Comparison of ENCODE assay signal across 29 cellular contexts in the genomic region with DNA sequence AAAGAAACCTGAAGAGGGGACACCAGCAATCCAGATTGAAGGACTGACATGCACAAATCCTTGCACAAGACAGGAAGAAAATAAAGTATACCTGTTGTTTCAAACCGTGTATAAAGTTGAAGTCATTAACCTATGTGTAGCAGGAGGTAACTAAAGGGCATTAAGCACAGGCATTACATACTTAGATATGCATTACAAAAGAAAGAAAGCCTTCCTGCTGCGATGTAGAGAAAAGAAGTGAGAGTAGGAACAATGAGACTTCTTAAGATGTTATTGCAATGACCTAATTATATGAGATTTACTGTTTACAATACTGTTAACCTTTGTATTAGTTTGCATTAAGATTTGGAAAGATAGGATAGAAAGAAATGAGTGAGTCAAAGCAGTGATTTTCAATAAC.
DNase-seq lines count a peak whose midpoint lies in the region; ATAC-seq, FAIRE-seq and TF ChIP-seq lines count a peak whose summit lies in the region.
"Had no signal": no experiment of that assay in that cellular context is flagged by ENCODE, and none has a peak within 500 bp of the region (broad histone marks: within the 10 kb centered on the region; RNA-seq: fewer than 3 reads in every experiment).

No MANE protein-coding gene starts in this region.

- POLR2A ChIA-PET in HepG2 (lab: Yijun Ruan, JAX) = no interaction called here
- POLR2A ChIA-PET in activated CD4-positive, alpha-beta T cell treated with anti-CD3 and anti-CD28 coated beads for 36 hours (lab: Charles Lee) = no interaction called here

- H3K36me3 ChIP-seq in HUES6 (ENCODE audit: control insufficient read depth, insufficient read depth, low read length) (no peaks in the 10 kb centered on the region), endodermal cell (ENCODE audit: control insufficient read depth, insufficient read depth, low read length) (no peaks in the 10 kb centered on the region), iPS-20b (ENCODE audit: insufficient read depth, low read depth, low read length) (no peaks in the 10 kb centered on the region), HepG2 (replicated peaks in 1 of 2; ENCODE audit: control insufficient read depth in 1 of 2, insufficient read depth in 2 of 2, low read length in 2 of 2) (no peaks in the 10 kb centered on the region)
- H3K36me3 ChIP-seq: BLaER1 treated with 17β-estradiol and CSF1 and Interleukin-3, amounts not matched to agents 10 nM and 100 nM had no signal

- H3K27ac Mint-ChIP-seq in endodermal cell = peak overlapping the region; percentile 7
- H3K27ac Mint-ChIP-seq in activated CD4-positive, alpha-beta T cell treated with anti-CD3 and anti-CD28 coated beads for 36 hours = no peak overlapping the region
- H3K27ac Mint-ChIP-seq: CD4-positive, alpha-beta T cell; T-cell had no signal

- H3K4me1 Mint-ChIP-seq in endodermal cell = peaks cover 5% of the 10 kb centered on the region
- no peaks in the 10 kb centered on the region for H3K4me1 Mint-ChIP-seq in activated CD4-positive, alpha-beta T cell treated with anti-CD3 and anti-CD28 coated beads for 36 hours
- H3K4me1 Mint-ChIP-seq: T-cell had no signal

- TF ChIP-seq EP300 in HepG2 (IDR thresholded peaks at IDR 0.05; ENCODE audit: low read depth in 2 of 2, low read length in 2 of 2) (no peak), HepG2 (CRISPR knock-in tag; IDR thresholded peaks at IDR 0.05; ENCODE audit: borderline replicate concordance) (no peak)

- DNase-seq in endodermal cell = no peak
- DNase-seq in HepG2 (ENCODE audit: low spot score) = no peak
- no peak for DNase-seq in activated CD4-positive, alpha-beta T cell treated with anti-CD3 and anti-CD28 coated beads for 36 hours
- DNase-seq: AML-193; CD4-positive, alpha-beta T cell; COR-L47; EL; GDM1; GM23248; Karpas-422; NCI-H1092 treated with DMSO at 0.1 percent for 48 hours; NCI-H1436; NCI-H187; NCI-H2081 treated with DMSO at 0.1 percent for 48 hours; NCI-H446 treated with DMSO at 0.1 percent for 48 hours; NCI-H526; SHP77; T-cell had no signal

- no peaks in the 10 kb centered on the region for H3K9me3 Mint-ChIP-seq in endodermal cell
- H3K9me3 Mint-ChIP-seq in activated CD4-positive, alpha-beta T cell treated with anti-CD3 and anti-CD28 coated beads for 36 hours (ENCODE audit: low read depth) = peaks cover 12% of the 10 kb centered on the region

- no peak for FAIRE-seq in HepG2 (lab: Jason Lieb, UNC)
- FAIRE-seq: A549, GM12878, GM19239 had no signal

- WGBS in endodermal cell (ENCODE audit: insufficient coverage in 1 of 2, insufficient read length in 1 of 2), 2 experiments = 13 to 40% methylated on average over 2 of the region's 2 CpGs
- WGBS in HepG2 (ENCODE audit: low lambda C conversion rate) = 0% methylated on average over 2 of the region's 2 CpGs

- H3K27me3 ChIP-seq in HUES6 (ENCODE audit: control insufficient read depth, insufficient read depth, low read length) (no peaks in the 10 kb centered on the region), endodermal cell (ENCODE audit: control insufficient read depth, insufficient read depth, low read length, poor library complexity, severe bottlenecking) (peaks cover 50% of the 10 kb centered on the region), iPS-20b (ENCODE audit: insufficient read depth, low read length) (no peaks in the 10 kb centered on the region), HepG2 (ENCODE audit: control insufficient read depth in 1 of 2, insufficient read depth in 2 of 2, low read length in 2 of 2) (no peaks in the 10 kb centered on the region)
- H3K27me3 ChIP-seq: BLaER1 treated with 17β-estradiol and CSF1 and Interleukin-3, amounts not matched to agents 10 nM and 100 nM had no signal

- H2AFZ ChIP-seq in HepG2 (ENCODE audit: low read length) = no peak overlapping the region
- H2AFZ ChIP-seq: GM23248 had no signal

- H3K27me3 Mint-ChIP-seq in endodermal cell (ENCODE audit: insufficient read depth) = peaks cover 27% of the 10 kb centered on the region
- H3K27me3 Mint-ChIP-seq in activated CD4-positive, alpha-beta T cell treated with anti-CD3 and anti-CD28 coated beads for 36 hours = no peaks in the 10 kb centered on the region
- H3K27me3 Mint-ChIP-seq: CD4-positive, alpha-beta T cell; T-cell had no signal

- no TSS peak for BruUV-seq in HepG2 (replicated peaks; lab: Mats Ljungman, UMichigan)

- no peak overlapping the region for H3K4me3 Mint-ChIP-seq in endodermal cell
- no peak overlapping the region for H3K4me3 Mint-ChIP-seq in activated CD4-positive, alpha-beta T cell treated with anti-CD3 and anti-CD28 coated beads for 36 hours
- H3K4me3 Mint-ChIP-seq: CD4-positive, alpha-beta T cell; T-cell had no signal

- intact Hi-C loops in HepG2 (cut with micrococcal nuclease; ENCODE audit: unreplicated experiment) = no loop called here
- intact Hi-C loops in activated CD4-positive, alpha-beta T cell treated with anti-CD3 and anti-CD28 coated beads for 36 hours (cut with DNase I, micrococcal nuclease) = loop anchor here in 1 of 2 experiments (10.0 kb wide), 1 partner anchor 63 kb away; no protein-coding TSS in a partner anchor

- no peak for TF ChIP-seq RAD21 in HepG2 (CRISPR knock-in tag; IDR thresholded peaks at IDR 0.05)

- CTCF ChIA-PET in HepG2 (lab: Yijun Ruan, JAX; ENCODE audit: low intra/inter-chr PET ratio, low total read pairs) = no interaction called here
- CTCF ChIA-PET in activated CD4-positive, alpha-beta T cell treated with anti-CD3 and anti-CD28 coated beads for 36 hours (lab: Charles Lee) = no interaction called here

- H3K27ac ChIP-seq in HUES6 (ENCODE audit: low read depth, low read length) (peak overlapping the region; percentile 58), endodermal cell (ENCODE audit: low read depth, low read length) (no peak overlapping the region), iPS-20b (ENCODE audit: low read length) (no peak overlapping the region), HepG2 (ENCODE audit: extremely low read length, insufficient read depth, low read length) (no peak overlapping the region)
- H3K27ac ChIP-seq: A549; BLaER1 treated with 17β-estradiol and CSF1 and Interleukin-3, amounts not matched to agents 10 nM and 100 nM; GM23248; RWPE1 had no signal

- no peaks in the 10 kb centered on the region for H4K20me1 ChIP-seq in HepG2 (ENCODE audit: insufficient read depth, low read length)
- H4K20me1 ChIP-seq: BLaER1 treated with 17β-estradiol and CSF1 and Interleukin-3, amounts not matched to agents 10 nM and 100 nM had no signal

- H3K4me2 ChIP-seq in HepG2 (ENCODE audit: low read depth, low read length) = no peak overlapping the region
- H3K4me2 ChIP-seq: A549; BLaER1 treated with 17β-estradiol and CSF1 and Interleukin-3, amounts not matched to agents 10 nM and 100 nM had no signal

- H3K9ac ChIP-seq in HUES6 (ENCODE audit: low read length) = peak overlapping the region; percentile 38
- H3K9ac ChIP-seq in endodermal cell (ENCODE audit: extremely low read depth, low read length, poor library complexity, severe bottlenecking) = no peak overlapping the region
- no peak overlapping the region for H3K9ac ChIP-seq in iPS-20b (ENCODE audit: low read depth, low read length)
- H3K9ac ChIP-seq in HepG2 (ENCODE audit: insufficient read depth, low read depth, low read length) = no peak overlapping the region
- H3K9ac ChIP-seq: BLaER1 treated with 17β-estradiol and CSF1 and Interleukin-3, amounts not matched to agents 10 nM and 100 nM; GM23248 had no signal

- TF ChIP-seq POLR2A in GM18505 (IDR thresholded peaks at IDR 0.05; ENCODE audit: borderline replicate concordance, extremely low read depth, insufficient read depth, insufficient read length) (no peak), HepG2 (IDR thresholded peaks at IDR 0.05; ENCODE audit: insufficient read depth in 1 of 2, low read depth in 2 of 2, low read length in 2 of 2) (no peak)

- no peaks in the 10 kb centered on the region for H3K79me2 ChIP-seq in HepG2 (ENCODE audit: insufficient read depth, low read length)

- in situ Hi-C loops in HepG2 (cut with HindIII; ENCODE audit: extremely low pct_ligation_motif_present, low pct_unique_long_range_greater_than_20kb) = no loop called here

- no peak for TF ChIP-seq CTCF in endodermal cell (conservative IDR thresholded peaks at IDR 0.05)
- no peak for TF ChIP-seq CTCF in HepG2 (CRISPR knock-in tag; IDR thresholded peaks at IDR 0.05)

- ATAC-seq in GM19455 (IDR thresholded peaks at IDR 0.05; ENCODE audit: unreplicated experiment) (no peak), GM18505 (IDR thresholded peaks at IDR 0.05; ENCODE audit: unreplicated experiment) (no peak), HepG2 (no peak)
- no peak for ATAC-seq in activated CD4-positive, alpha-beta T cell treated with anti-CD3 and anti-CD28 coated beads for 36 hours
- ATAC-seq: A549, GM12878, HCT116, Panc1, T-cell had no signal

- H3K9me3 ChIP-seq in HUES6 (ENCODE audit: control insufficient read depth, insufficient read depth, low read depth, low read length) = no peaks in the 10 kb centered on the region
- H3K9me3 ChIP-seq in endodermal cell (ENCODE audit: control insufficient read depth, low read length) = no peaks in the 10 kb centered on the region
- no peaks in the 10 kb centered on the region for H3K9me3 ChIP-seq in iPS-20b (ENCODE audit: insufficient read depth, low read depth, low read length)
- peaks cover 86% of the 10 kb centered on the region for H3K9me3 ChIP-seq in HepG2 (ENCODE audit: low read length)
- H3K9me3 ChIP-seq: A549; BLaER1 treated with 17β-estradiol and CSF1 and Interleukin-3, amounts not matched to agents 10 nM and 100 nM had no signal

- H3K4me3 ChIP-seq in HUES6 (ENCODE audit: low read depth, low read length) = peak overlapping the region; percentile 33
- H3K4me3 ChIP-seq in endodermal cell (ENCODE audit: low read length) = no peak overlapping the region
- H3K4me3 ChIP-seq in iPS-20b (ENCODE audit: low read length) = peak overlapping the region; percentile 45; the same call in 1 of the 2 replicates
- no peak overlapping the region for H3K4me3 ChIP-seq in HepG2 (replicated peaks in 1 of 3; ENCODE audit: insufficient read depth in 1 of 3, low read depth in 2 of 3, low read length in 3 of 3)
- H3K4me3 ChIP-seq: A549; BLaER1 treated with 17β-estradiol and CSF1 and Interleukin-3, amounts not matched to agents 10 nM and 100 nM; GM12878; GM23248 had no signal

- H3K4me1 ChIP-seq in HUES6 (ENCODE audit: control insufficient read depth, insufficient read depth, low read length) = peaks cover 26% of the 10 kb centered on the region
- H3K4me1 ChIP-seq in endodermal cell (ENCODE audit: control insufficient read depth, insufficient read depth, low read length) = no peaks in the 10 kb centered on the region
- H3K4me1 ChIP-seq in iPS-20b (ENCODE audit: insufficient read depth, low read length) = peaks cover 24% of the 10 kb centered on the region; the same call in 1 of the 2 replicates
- no peaks in the 10 kb centered on the region for H3K4me1 ChIP-seq in HepG2 (ENCODE audit: insufficient read depth, low read length)
- H3K4me1 ChIP-seq: A549; BLaER1 treated with 17β-estradiol and CSF1 and Interleukin-3, amounts not matched to agents 10 nM and 100 nM had no signal

- no peaks in the 10 kb centered on the region for H3K36me3 Mint-ChIP-seq in endodermal cell (ENCODE audit: low read depth)
- no peaks in the 10 kb centered on the region for H3K36me3 Mint-ChIP-seq in activated CD4-positive, alpha-beta T cell treated with anti-CD3 and anti-CD28 coated beads for 36 hours (ENCODE audit: low read depth)
- H3K36me3 Mint-ChIP-seq: T-cell had no signal

Comparison
In these comparisons a context has a peak if more than half of its experiments do, and no peak if none do; other contexts are left out.
1. H3K4me3 ChIP-seq: peak in HUES6 (single experiment) and iPS-20b (single experiment); none in endodermal cell (single experiment) and HepG2 (0 of 3).